Comparison of ENCODE assay signal across 1 cellular context in genomic region chr5:81849769-81850367, GRCh38.
TF ChIP-seq lines count a peak whose summit lies in the region.

No MANE protein-coding gene starts in this region.

TF ChIP-seq in HCT116, 20 proteins besides CTCF, POLR2A, EP300 and RAD21 (continued from another document):
- TF ChIP-seq TCF7L2 (IDR thresholded peaks at IDR 0.05; ENCODE audit: borderline replicate concordance, extremely low read depth, insufficient read depth, insufficient read length) (no peak), ATF3 (IDR thresholded peaks at IDR 0.05) (no peak), SIN3A (IDR thresholded peaks at IDR 0.05; ENCODE audit: low read depth) (no peak), YY1 (IDR thresholded peaks at IDR 0.05; ENCODE audit: extremely low read depth, insufficient replicate concordance, low read depth, low read length) (no peak), CBX3 (IDR thresholded peaks at IDR 0.05; ENCODE audit: low read depth) (no peak), MAX (IDR thresholded peaks at IDR 0.05) (no peak), CEBPB (IDR thresholded peaks at IDR 0.05; ENCODE audit: low read depth) (no peak), POLR2AphosphoS5 (IDR thresholded peaks at IDR 0.05; ENCODE audit: low read depth, low read length) (no peak), SP1 (IDR thresholded peaks at IDR 0.05; ENCODE audit: low read depth) (no peak)
